8 cellular contexts compared by ENCODE assay signal in genomic region chr5:142655339-142656267, GRCh38. TPM values are rescaled to one million over a fixed set of nuclear protein-coding genes. Genes with fewer than 3 reads are reported as not detected.
DNase-seq lines count a peak whose midpoint lies in the region; ATAC-seq and TF ChIP-seq lines count a peak whose summit lies in the region.

No MANE protein-coding gene starts in this region.

- H3K4me3 ChIP-seq in osteoblast (ENCODE audit: insufficient read depth, low read length) = peak overlapping the region; percentile 32
- H3K4me3 ChIP-seq in testis = no peak overlapping the region

- no peaks in the 10 kb centered on the region for H3K27me3 ChIP-seq in osteoblast (ENCODE audit: insufficient read depth, low read length)
- H3K27me3 ChIP-seq in testis = no peaks in the 10 kb centered on the region

- TF ChIP-seq CTCF in osteoblast (IDR thresholded peaks at IDR 0.05; ENCODE audit: extremely low read depth, low read depth, low read length) (peak; percentile 100), testis (IDR thresholded peaks at IDR 0.05) (peak; percentile 82 to 96 (median 88))

- no peak for TF ChIP-seq POLR2A in testis (IDR thresholded peaks at IDR 0.05)

- peak overlapping the region; percentile 66 for H3K4me2 ChIP-seq in osteoblast (ENCODE audit: insufficient read depth, low read length)

- H3K9me3 ChIP-seq in osteoblast (ENCODE audit: low read depth, low read length) = no peaks in the 10 kb centered on the region
- H3K9me3 ChIP-seq in testis = no peaks in the 10 kb centered on the region

- ATAC-seq in GM19397 (IDR thresholded peaks at IDR 0.05; ENCODE audit: unreplicated experiment) = peak; percentile 73

- no peaks in the 10 kb centered on the region for H4K20me1 ChIP-seq in osteoblast (ENCODE audit: insufficient read depth, low read length)

- WGBS in testis, 2 donors = 17% methylated on average over 13 of the region's 13 CpGs

- H3K36me3 ChIP-seq in osteoblast (ENCODE audit: insufficient read depth, low read length) (no peaks in the 10 kb centered on the region), testis (ENCODE audit: low read depth, missing control alignments) (no peaks in the 10 kb centered on the region)

- H3K4me1 ChIP-seq in osteoblast (ENCODE audit: insufficient read depth, low read length) (peaks cover 12% of the 10 kb centered on the region), testis (peaks cover 21% of the 10 kb centered on the region)

- H3K27ac ChIP-seq in osteoblast (ENCODE audit: low read depth, low read length) (peak overlapping the region; percentile 16), testis (no peak overlapping the region)

- DNase-seq in Ammon's horn (ENCODE audit: low spot score) (peak; percentile 94), LHCN-M2 (ENCODE audit: low read depth) (peak; percentile 71), SHP77 treated with DMSO at 0.1 percent for 48 hours (lab: John Stamatoyannopoulos, UW) (peak; percentile 29), activated gamma-delta T cell (lab: John Stamatoyannopoulos, UW) (peak; percentile 38), foreskin melanocyte (peak; percentile 55), osteoblast (ENCODE audit: insufficient read length, low spot score, missing footprints) (peak; percentile 97), testis (peak; percentile 94)

- peak overlapping the region; percentile 53 for H2AFZ ChIP-seq in osteoblast (ENCODE audit: low read length)

- H3K79me2 ChIP-seq in osteoblast (ENCODE audit: insufficient read depth, low read length) = no peaks in the 10 kb centered on the region

- intact Hi-C loops in testis (cut with DNase I; ENCODE audit: low total_unique reads) = no loop called here

RNA-seq across cellular contexts. Expression of gene FGF1, which starts 30.3 kb away (rescaled TPM):
- total RNA-seq in LHCN-M2 (2014; rRNA removed) (4.8 and 5.8 TPM in 2 replicates), osteoblast (2.9 and 4.3 TPM in 2 replicates), testis (1 to 10 TPM; 2.2 to 4.4 TPM)
- polyA plus RNA-seq in LHCN-M2 (2012) = 27.3 TPM
- polyA plus RNA-seq in testis (ENCODE audit: insufficient read depth, low read depth, low replicate concordance) = 1.9 TPM

Comparison
In these comparisons a context has a peak if more than half of its experiments do, and no peak if none do; other contexts are left out.
1. DNase-seq: peak in every context shown above with its lines; median percentile 97 in osteoblast; 94 in Ammon's horn; 94 in testis; 71 in LHCN-M2; 55 in foreskin melanocyte; 38 in activated gamma-delta T cell; 29 in SHP77 treated with DMSO at 0.1 percent for 48 hours.